14 cellular contexts compared by ENCODE assay signal in the genomic region with DNA sequence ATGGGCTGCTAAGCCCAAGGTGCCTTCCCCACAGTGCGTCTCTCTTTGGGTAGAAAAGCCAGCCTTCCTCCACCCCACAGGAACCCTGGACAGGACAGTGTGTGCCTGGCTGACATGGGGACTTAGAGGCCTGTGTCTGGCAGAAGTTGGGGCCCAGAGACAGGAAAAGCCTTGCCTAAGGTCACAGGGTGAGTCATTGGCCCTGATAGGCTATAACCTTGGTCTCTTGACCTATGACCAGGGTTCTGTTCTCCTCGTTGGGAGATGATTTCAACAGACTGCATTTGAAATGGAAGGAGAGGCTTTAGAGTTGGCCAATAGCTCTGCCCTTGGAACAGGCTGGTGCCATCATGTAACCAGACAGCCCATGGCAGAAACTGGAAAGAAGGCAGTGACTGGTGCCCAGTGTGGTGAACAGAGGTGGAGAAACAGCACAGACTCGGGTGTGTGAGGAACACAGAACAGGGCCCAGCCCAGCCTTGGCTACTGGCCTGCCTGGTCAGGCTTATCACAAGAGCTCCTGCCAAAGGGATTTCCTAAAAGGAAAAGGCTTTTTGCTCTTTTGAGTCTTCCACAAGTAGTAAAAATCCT.
"Had no signal": no experiment of that assay in that cellular context is flagged by ENCODE, and none has a peak within 500 bp of the region (broad histone marks: within the 10 kb centered on the region; RNA-seq: fewer than 3 reads in every experiment).

No MANE protein-coding gene starts in this region.

- ATAC-seq: activated CD8-positive, alpha-beta T cell treated with anti-CD3 and anti-CD28 coated beads, Interleukin-2, amount 10 ng/mL, durations not matched to agents 7 days and 5 days; stimulated activated naive CD8-positive, alpha-beta T cell treated with anti-CD3 and anti-CD28 coated beads, Interleukin-15, amount 100 ng/mL, for 72 hours had no signal

- H3K4me3 ChIP-seq: thoracic aorta had no signal

- H3K27ac ChIP-seq: thoracic aorta had no signal

- H3K9me3 ChIP-seq: thoracic aorta had no signal

- H3K4me3 Mint-ChIP-seq: activated B cell treated with CpG ODN at 0.5 μM for 24 hours; activated CD8-positive, alpha-beta T cell treated with anti-CD3 and anti-CD28 coated beads, Interleukin-2, amount 10 ng/mL, durations not matched to agents 7 days and 5 days; activated naive CD4-positive, alpha-beta T cell treated with anti-CD3 and anti-CD28 coated beads, Interleukin-2, amount 50 U/mL, for 24 hours; memory B cell; nephron; stimulated activated naive CD8-positive, alpha-beta T cell treated with anti-CD3 and anti-CD28 coated beads, Interleukin-15, amount 100 ng/mL, for 72 hours had no signal

- H3K36me3 ChIP-seq: thoracic aorta had no signal

- DNase-seq: activated B cell treated with CpG ODN at 0.5 μM for 24 hours; activated CD4-positive, alpha-beta T cell treated with anti-CD3 and anti-CD28 coated beads for 48 hours; activated CD8-positive, alpha-beta memory T cell treated with anti-CD3 and anti-CD28 coated beads, Interleukin-2, amount 50 U/mL, for 4 hours; activated CD8-positive, alpha-beta T cell treated with anti-CD3 and anti-CD28 coated beads, Interleukin-2, amount 10 ng/mL, durations not matched to agents 7 days and 5 days; activated effector memory CD4-positive, alpha-beta T cell treated with anti-CD3 and anti-CD28 coated beads, Interleukin-2, amount 50 U/mL, for 16 hours; activated T-cell treated with anti-CD3 and anti-CD28 coated beads, Interleukin-2, amount 50 U/mL, for 48 hours; caudate nucleus; hypothalamus; nucleus accumbens; stimulated activated naive CD8-positive, alpha-beta T cell treated with anti-CD3 and anti-CD28 coated beads, Interleukin-15, amount 100 ng/mL, for 72 hours had no signal

- H3K27ac Mint-ChIP-seq: activated B cell treated with CpG ODN at 0.5 μM for 24 hours; activated CD8-positive, alpha-beta T cell treated with anti-CD3 and anti-CD28 coated beads, Interleukin-2, amount 10 ng/mL, durations not matched to agents 7 days and 5 days; activated naive CD4-positive, alpha-beta T cell treated with anti-CD3 and anti-CD28 coated beads, Interleukin-2, amount 50 U/mL, for 24 hours; memory B cell; nephron had no signal

- H3K4me1 Mint-ChIP-seq: activated B cell treated with CpG ODN at 0.5 μM for 24 hours; activated naive CD4-positive, alpha-beta T cell treated with anti-CD3 and anti-CD28 coated beads, Interleukin-2, amount 50 U/mL, for 24 hours; memory B cell; stimulated activated naive CD8-positive, alpha-beta T cell treated with anti-CD3 and anti-CD28 coated beads, Interleukin-15, amount 100 ng/mL, for 72 hours had no signal

- H3K9me3 Mint-ChIP-seq: activated B cell treated with CpG ODN at 0.5 μM for 24 hours; activated naive CD4-positive, alpha-beta T cell treated with anti-CD3 and anti-CD28 coated beads, Interleukin-2, amount 50 U/mL, for 24 hours; memory B cell; nephron; stimulated activated naive CD8-positive, alpha-beta T cell treated with anti-CD3 and anti-CD28 coated beads, Interleukin-15, amount 100 ng/mL, for 72 hours had no signal

- H3K36me3 Mint-ChIP-seq: activated naive CD4-positive, alpha-beta T cell treated with anti-CD3 and anti-CD28 coated beads, Interleukin-2, amount 50 U/mL, for 24 hours; memory B cell had no signal

- H3K27me3 Mint-ChIP-seq: activated naive CD4-positive, alpha-beta T cell treated with anti-CD3 and anti-CD28 coated beads, Interleukin-2, amount 50 U/mL, for 24 hours had no signal
